In genomic region chr4:101475246-101475645, GRCh38 we compare ENCODE assay signal across 19 cellular contexts.
DNase-seq lines count a peak whose midpoint lies in the region; ATAC-seq and TF ChIP-seq lines count a peak whose summit lies in the region.
"Had no signal": no experiment of that assay in that cellular context is flagged by ENCODE, and none has a peak within 500 bp of the region (broad histone marks: within the 10 kb centered on the region; RNA-seq: fewer than 3 reads in every experiment).

No MANE protein-coding gene starts in this region.

- peaks cover 5% of the 10 kb centered on the region for H3K36me3 Mint-ChIP-seq in chondrocyte (ENCODE audit: low read depth)
- H3K36me3 Mint-ChIP-seq in naive thymus-derived CD4-positive, alpha-beta T cell: no peaks in the 10 kb centered on the region

- H2AFZ ChIP-seq in PC-3 (ENCODE audit: low read length): no peak overlapping the region

- no peaks in the 10 kb centered on the region for H3K79me2 ChIP-seq in PC-3 (ENCODE audit: low read length)

- no peak overlapping the region for H3K4me3 ChIP-seq in PC-3 (ENCODE audit: low read length)
- no peak overlapping the region for H3K4me3 ChIP-seq in retinal pigment epithelial cell (ENCODE audit: low read length)
- H3K4me3 ChIP-seq in naive thymus-derived CD4-positive, alpha-beta T cell (ENCODE audit: low read length): no peak overlapping the region
- H3K4me3 ChIP-seq: BLaER1 had no signal

- peak; percentile 15; the same call in 1 of the 2 replicates for ATAC-seq in PC-3
- ATAC-seq in naive thymus-derived CD4-positive, alpha-beta T cell: no peak

- no peaks in the 10 kb centered on the region for H4K20me1 ChIP-seq in PC-3 (ENCODE audit: low read length)
- H4K20me1 ChIP-seq: BLaER1 had no signal

- no peaks in the 10 kb centered on the region for H3K27me3 ChIP-seq in PC-3 (ENCODE audit: low read length)
- H3K27me3 ChIP-seq in naive thymus-derived CD4-positive, alpha-beta T cell (ENCODE audit: control insufficient read depth in 2 of 2, insufficient read depth in 2 of 2, low read length in 2 of 2): no peaks in the 10 kb centered on the region
- H3K27me3 ChIP-seq: BLaER1 had no signal

- TF ChIP-seq CTCF in PC-3 (conservative IDR thresholded peaks at IDR 0.05; ENCODE audit: low read depth, low read length) (no peak), retinal pigment epithelial cell (conservative IDR thresholded peaks at IDR 0.05; ENCODE audit: low read depth, low read length) (no peak), chondrocyte (IDR thresholded peaks at IDR 0.05) (no peak)

- intact Hi-C loops in PC-3 (cut with micrococcal nuclease): no loop called here
- intact Hi-C loops in naive thymus-derived CD4-positive, alpha-beta T cell (cut with micrococcal nuclease): no loop called here

- CTCF ChIA-PET in PC-3 (lab: Charles Lee): no interaction called here
- CTCF ChIA-PET in naive thymus-derived CD4-positive, alpha-beta T cell (lab: Charles Lee): no interaction called here

- DNase-seq in NCI-H1417 (lab: John Stamatoyannopoulos, UW) (peak in 2 of 3 experiments; percentile 39 to 80), NCI-H1417 treated with DMSO at 0.1 percent for 48 hours (lab: John Stamatoyannopoulos, UW) (no peak), NCI-H2107 treated with DMSO at 0.1 percent for 48 hours (lab: John Stamatoyannopoulos, UW; ENCODE audit: unreplicated experiment) (peak; percentile 5), PC-3 (no peak), retinal pigment epithelial cell (ENCODE audit: low read depth) (peak; percentile 11), chondrocyte (ENCODE audit: low spot score) (no peak), glomerular visceral epithelial cell (ENCODE audit: extremely low spot score) (no peak)
- no peak for DNase-seq in naive thymus-derived CD4-positive, alpha-beta T cell
- DNase-seq: 8988T; DMS 273 treated with DMSO at 0.1 percent for 48 hours; H9; Kasumi-1; NCI-H1694; NCI-H446 treated with DMSO at 0.1 percent for 48 hours; NK-92 treated with Interleukin-12 subunit alpha and Interleukin-12 subunit beta, amount 100 ng/mL, for 24 hours; SIG-M5 had no signal

- POLR2A ChIA-PET in PC-3 (lab: Charles Lee; ENCODE audit: unreplicated experiment): no interaction called here
- POLR2A ChIA-PET in naive thymus-derived CD4-positive, alpha-beta T cell (lab: Charles Lee): interaction anchor here (0.6 kb wide), 1 partner anchor 106 kb away, joined by 3 read pairs; no protein-coding TSS in a partner anchor

- H3K4me1 Mint-ChIP-seq in chondrocyte (ENCODE audit: low read depth): no peaks in the 10 kb centered on the region
- no peaks in the 10 kb centered on the region for H3K4me1 Mint-ChIP-seq in naive thymus-derived CD4-positive, alpha-beta T cell
- H3K4me1 Mint-ChIP-seq: H9, IgD-negative memory B cell had no signal

- H3K36me3 ChIP-seq in PC-3 (ENCODE audit: low read depth, low read length): no peaks in the 10 kb centered on the region
- no peaks in the 10 kb centered on the region for H3K36me3 ChIP-seq in naive thymus-derived CD4-positive, alpha-beta T cell (ENCODE audit: control insufficient read depth in 2 of 3, insufficient read depth in 3 of 3, low read length in 3 of 3)
- H3K36me3 ChIP-seq: BLaER1 had no signal

- no peak overlapping the region for H3K9ac ChIP-seq in PC-3 (ENCODE audit: low read length)
- H3K9ac ChIP-seq: BLaER1 had no signal

- H3F3A ChIP-seq in PC-3 (ENCODE audit: low read length, unreplicated experiment): no peaks in the 10 kb centered on the region

- peaks cover 9% of the 10 kb centered on the region for H3K9me3 Mint-ChIP-seq in chondrocyte (ENCODE audit: low read depth)
- peaks cover 0 to 7% (median 0%) of the 10 kb centered on the region in 11 donors for H3K9me3 Mint-ChIP-seq in naive thymus-derived CD4-positive, alpha-beta T cell

- no peak overlapping the region for H3K27ac ChIP-seq in PC-3 (ENCODE audit: low read length)
- H3K27ac ChIP-seq in naive thymus-derived CD4-positive, alpha-beta T cell (ENCODE audit: low read depth, low read length): no peak overlapping the region
- H3K27ac ChIP-seq: BLaER1, HL-60 had no signal

- no peak overlapping the region for H3K4me3 Mint-ChIP-seq in chondrocyte (ENCODE audit: unreplicated experiment)
- H3K4me3 Mint-ChIP-seq in naive thymus-derived CD4-positive, alpha-beta T cell: no peak overlapping the region
- H3K4me3 Mint-ChIP-seq: H9, IgD-negative memory B cell had no signal

- BruUV-seq in PC-3 (replicated peaks; lab: Mats Ljungman, UMichigan): no TSS peak

- H3K9me3 ChIP-seq in PC-3 (ENCODE audit: low read length): no peaks in the 10 kb centered on the region
- H3K9me3 ChIP-seq in naive thymus-derived CD4-positive, alpha-beta T cell (ENCODE audit: control insufficient read depth in 2 of 3, low read length in 3 of 3): no peaks in the 10 kb centered on the region

- H3K4me1 ChIP-seq in PC-3 (ENCODE audit: insufficient read depth, low read length): peaks cover 10% of the 10 kb centered on the region
- no peaks in the 10 kb centered on the region for H3K4me1 ChIP-seq in naive thymus-derived CD4-positive, alpha-beta T cell (ENCODE audit: control insufficient read depth in 2 of 2, insufficient read depth in 2 of 2, low read length in 2 of 2)
- H3K4me1 ChIP-seq: BLaER1 had no signal

- no peaks in the 10 kb centered on the region for H3K9me2 ChIP-seq in PC-3 (replicated peaks; ENCODE audit: low read length)

- no peak overlapping the region for H3K27ac Mint-ChIP-seq in chondrocyte (ENCODE audit: unreplicated experiment)
- no peak overlapping the region for H3K27ac Mint-ChIP-seq in naive thymus-derived CD4-positive, alpha-beta T cell
- H3K27ac Mint-ChIP-seq: H9, IgD-negative memory B cell had no signal

- peaks cover 17% of the 10 kb centered on the region for H3K27me3 Mint-ChIP-seq in chondrocyte (ENCODE audit: low read depth)
- H3K27me3 Mint-ChIP-seq in naive thymus-derived CD4-positive, alpha-beta T cell: peaks cover 0 to 11% (median 6%) of the 10 kb centered on the region in 5 donors

- no peak overlapping the region for H3K4me2 ChIP-seq in PC-3 (ENCODE audit: low read length)
- H3K4me2 ChIP-seq: BLaER1 had no signal

Comparison
In these comparisons a context has a peak if more than half of its experiments do, and no peak if none do; other contexts are left out.
1. DNase-seq: peak in NCI-H1417 (2 of 3), NCI-H2107 treated with DMSO at 0.1 percent for 48 hours (single experiment) and retinal pigment epithelial cell (single experiment); none in NCI-H1417 treated with DMSO at 0.1 percent for 48 hours (single experiment), PC-3 (single experiment), chondrocyte (single experiment), naive thymus-derived CD4-positive, alpha-beta T cell (0 of 9) and glomerular visceral epithelial cell (single experiment).